In genomic region chr1:12346483-12347155, GRCh38 we compare ENCODE assay signal across 21 cellular contexts.
A peak's percentile ranks its signal among the peaks of the same experiment; 100 is the strongest.
DNase-seq lines count a peak whose midpoint lies in the region; ATAC-seq, FAIRE-seq and TF ChIP-seq lines count a peak whose summit lies in the region.
"Had no signal": no experiment of that assay in that cellular context is flagged by ENCODE, and none has a peak within 500 bp of the region (broad histone marks: within the 10 kb centered on the region; RNA-seq: fewer than 3 reads in every experiment).

No MANE protein-coding gene starts in this region.

- H3K4me3 Mint-ChIP-seq in naive thymus-derived CD4-positive, alpha-beta T cell = peak overlapping the region in 3 of 10 donors; percentile 5 to 83 (median 78)

- ATAC-seq in body of pancreas (peak; percentile 87), HG03159 (IDR thresholded peaks at IDR 0.05; ENCODE audit: unreplicated experiment) (no peak), HG02885 (IDR thresholded peaks at IDR 0.05; ENCODE audit: poor library complexity, unreplicated experiment) (no peak)
- ATAC-seq in naive thymus-derived CD4-positive, alpha-beta T cell = no peak
- ATAC-seq: HCT116, K562, left ventricle myocardium superior had no signal

- WGBS in body of pancreas, 2 donors = 27 to 28% methylated on average over 5 of the region's 5 CpGs

- intact Hi-C loops in body of pancreas (cut with DNase I) = no loop called here
- intact Hi-C loops in naive thymus-derived CD4-positive, alpha-beta T cell (cut with micrococcal nuclease) = no loop called here

- no peaks in the 10 kb centered on the region for H3K27me3 ChIP-seq in BLaER1 treated with 17β-estradiol and CSF1 and Interleukin-3, amounts not matched to agents 10 nM and 100 nM
- H3K27me3 ChIP-seq in body of pancreas = no peaks in the 10 kb centered on the region
- H3K27me3 ChIP-seq in naive thymus-derived CD4-positive, alpha-beta T cell (ENCODE audit: control insufficient read depth in 2 of 2, insufficient read depth in 2 of 2, low read length in 2 of 2) = no peaks in the 10 kb centered on the region

- H3K36me3 ChIP-seq in BLaER1 treated with 17β-estradiol and CSF1 and Interleukin-3, amounts not matched to agents 10 nM and 100 nM = peaks cover 49 to 79% (median 65%) of the 10 kb centered on the region in 11 experiments
- H3K36me3 ChIP-seq in body of pancreas (replicated peaks in 1 of 2; ENCODE audit: insufficient read depth in 1 of 2, low read depth in 2 of 2) = peaks cover 0 to 10% of the 10 kb centered on the region in 2 donors
- H3K36me3 ChIP-seq in naive thymus-derived CD4-positive, alpha-beta T cell (ENCODE audit: control insufficient read depth in 2 of 3, insufficient read depth in 3 of 3, low read length in 3 of 3) = peaks cover 3 to 24% (median 20%) of the 10 kb centered on the region in 3 experiments

- H3K27ac Mint-ChIP-seq in naive thymus-derived CD4-positive, alpha-beta T cell = peak overlapping the region in 8 of 9 donors; percentile 90 to 98 (median 96)

- peaks cover 0 to 13% (median 4%) of the 10 kb centered on the region in 11 donors for H3K9me3 Mint-ChIP-seq in naive thymus-derived CD4-positive, alpha-beta T cell

- POLR2A ChIA-PET in naive thymus-derived CD4-positive, alpha-beta T cell (lab: Charles Lee) = no interaction called here

- no peak overlapping the region; a peak in 1 of 22 replicates for H3K9ac ChIP-seq in BLaER1 treated with 17β-estradiol and CSF1 and Interleukin-3, amounts not matched to agents 10 nM and 100 nM
- H3K9ac ChIP-seq: parathyroid adenoma had no signal

- no peaks in the 10 kb centered on the region for H4K20me1 ChIP-seq in BLaER1 treated with 17β-estradiol and CSF1 and Interleukin-3, amounts not matched to agents 10 nM and 100 nM

- no peaks in the 10 kb centered on the region for H3K27me3 Mint-ChIP-seq in naive thymus-derived CD4-positive, alpha-beta T cell

- peak overlapping the region in 4 of 11 experiments; percentile 7 to 84 (median 74); a peak in 4 of 22 replicates for H3K27ac ChIP-seq in BLaER1 treated with 17β-estradiol and CSF1 and Interleukin-3, amounts not matched to agents 10 nM and 100 nM
- peak overlapping the region in 3 of 4 donors; percentile 55 to 81 (median 72) for H3K27ac ChIP-seq in body of pancreas
- H3K27ac ChIP-seq in naive thymus-derived CD4-positive, alpha-beta T cell (ENCODE audit: low read depth, low read length) = peak overlapping the region; percentile 64
- H3K27ac ChIP-seq: parathyroid adenoma, SK-N-MC had no signal

- H3K9me3 ChIP-seq in BLaER1 treated with 17β-estradiol and CSF1 and Interleukin-3, amounts not matched to agents 10 nM and 100 nM (replicated peaks in 1 of 11) = peaks cover 26 to 33% (median 30%) of the 10 kb centered on the region in 11 experiments
- no peaks in the 10 kb centered on the region for H3K9me3 ChIP-seq in body of pancreas
- no peaks in the 10 kb centered on the region for H3K9me3 ChIP-seq in naive thymus-derived CD4-positive, alpha-beta T cell (ENCODE audit: control insufficient read depth in 2 of 3, low read length in 3 of 3)

- peak overlapping the region in 10 of 11 experiments; percentile 86 to 98 (median 92); a peak in 13 of 22 replicates for H3K4me2 ChIP-seq in BLaER1 treated with 17β-estradiol and CSF1 and Interleukin-3, amounts not matched to agents 10 nM and 100 nM

- peak; percentile 55 for FAIRE-seq in GM12891 (lab: Jason Lieb, UNC)
- FAIRE-seq: K562, RCC 7860 had no signal

- H3K4me1 ChIP-seq in BLaER1 treated with 17β-estradiol and CSF1 and Interleukin-3, amounts not matched to agents 10 nM and 100 nM = peaks cover 34 to 68% (median 48%) of the 10 kb centered on the region in 10 experiments
- peaks cover 56% of the 10 kb centered on the region for H3K4me1 ChIP-seq in body of pancreas
- peaks cover 17 to 25% of the 10 kb centered on the region in 2 donors for H3K4me1 ChIP-seq in naive thymus-derived CD4-positive, alpha-beta T cell (ENCODE audit: control insufficient read depth in 2 of 2, insufficient read depth in 2 of 2, low read length in 2 of 2)
- H3K4me1 ChIP-seq: parathyroid adenoma had no signal

- H3K36me3 Mint-ChIP-seq in naive thymus-derived CD4-positive, alpha-beta T cell = peaks cover 11 to 75% (median 46%) of the 10 kb centered on the region in 5 donors

- no peak for DNase-seq in GM12891 (ENCODE audit: insufficient read length, low spot score)
- DNase-seq in body of pancreas = no peak
- DNase-seq in naive thymus-derived CD4-positive, alpha-beta T cell = no peak
- no peak for DNase-seq in NCI-H1105 treated with DMSO at 0.1 percent for 48 hours (lab: John Stamatoyannopoulos, UW)
- no peak for DNase-seq in HPDE6-E6E7 (ENCODE audit: extremely low spot score)
- DNase-seq: activated CD4-positive, CD25-positive, alpha-beta regulatory T cell treated with anti-CD3 and anti-CD28 coated beads, Interleukin-2, amount 50 U/mL, for 72 hours; activated gamma-delta T cell treated with Interleukin-2 at 50 U/mL for 16 hours; DMS153; left ventricle myocardium superior; MV-4-11; NCI-H2029 treated with DMSO at 0.1 percent for 48 hours; NCI-H446 treated with DMSO at 0.1 percent for 48 hours; stimulated activated CD4-positive, alpha-beta T cell treated with anti-CD3 and anti-CD28 coated beads, Interleukin-4, amount 100 ng/mL, for 1 hour had no signal

- TF ChIP-seq CTCF in body of pancreas (IDR thresholded peaks at IDR 0.05) = no peak

- no peak overlapping the region for H3K4me3 ChIP-seq in BLaER1 treated with 17β-estradiol and CSF1 and Interleukin-3, amounts not matched to agents 10 nM and 100 nM
- H3K4me3 ChIP-seq in body of pancreas = no peak overlapping the region
- no peak overlapping the region for H3K4me3 ChIP-seq in naive thymus-derived CD4-positive, alpha-beta T cell (ENCODE audit: low read length)
- H3K4me3 ChIP-seq: K562, SK-N-MC had no signal

- peaks cover 33 to 45% (median 45%) of the 10 kb centered on the region in 7 donors for H3K4me1 Mint-ChIP-seq in naive thymus-derived CD4-positive, alpha-beta T cell

- TF ChIP-seq POLR2A in GM12891 (IDR thresholded peaks at IDR 0.05; ENCODE audit: low read depth, low read length) = no peak
- no peak for TF ChIP-seq POLR2A in body of pancreas (IDR thresholded peaks at IDR 0.05)

- CTCF ChIA-PET in naive thymus-derived CD4-positive, alpha-beta T cell (lab: Charles Lee) = no interaction called here

TF ChIP-seq in GM12891, 5 proteins besides CTCF, POLR2A, EP300 and RAD21:
- TF ChIP-seq TAF1 (IDR thresholded peaks at IDR 0.05; ENCODE audit: low read depth, low read length) (no peak), PAX5 (IDR thresholded peaks at IDR 0.05; ENCODE audit: insufficient read depth, low read length, severe bottlenecking) (no peak), POU2F2 (IDR thresholded peaks at IDR 0.05; ENCODE audit: low read depth, low read length) (no peak), POLR2AphosphoS5 (IDR thresholded peaks at IDR 0.05; ENCODE audit: low read depth, low read length) (no peak), SPI1 (IDR thresholded peaks at IDR 0.05; ENCODE audit: low read depth, low read length) (no peak)
